8 cellular contexts compared by ENCODE assay signal in genomic region chr15:84633311-84634227, GRCh38. TPM values are rescaled to one million over a fixed set of nuclear protein-coding genes. Genes with fewer than 3 reads are reported as not detected.
DNase-seq lines count a peak whose midpoint lies in the region; ATAC-seq and TF ChIP-seq lines count a peak whose summit lies in the region.

No MANE protein-coding gene starts in this region.

- no peak for TF ChIP-seq EP300 in gastroesophageal sphincter (IDR thresholded peaks at IDR 0.05)

- POLR2A ChIA-PET in RWPE1 (lab: Yijun Ruan, JAX; ENCODE audit: low non-redundant PET), result no interaction called here

- TF ChIP-seq CTCF in AG10803 (conservative IDR thresholded peaks at IDR 0.05; ENCODE audit: low read length) (no peak), RWPE1 (conservative IDR thresholded peaks at IDR 0.05; ENCODE audit: low read depth) (no peak), gastroesophageal sphincter (IDR thresholded peaks at IDR 0.05) (peak in 1 of 4 experiments; percentile 28), neutrophil (IDR thresholded peaks at IDR 0.05) (no peak)

- TF ChIP-seq POLR2A in gastroesophageal sphincter (IDR thresholded peaks at IDR 0.05), result peak; percentile 20 to 28

- H3K4me1 ChIP-seq in gastroesophageal sphincter, result peaks cover 8 to 55% (median 17%) of the 10 kb centered on the region in 3 donors
- peaks cover 37 to 41% of the 10 kb centered on the region in 2 experiments for H3K4me1 ChIP-seq in neutrophil (ENCODE audit: control insufficient read depth in 1 of 2, insufficient read depth in 1 of 2, low read depth in 1 of 2, low read length in 1 of 2)

- H3K36me3 ChIP-seq in gastroesophageal sphincter (peaks cover 0 to 23% of the 10 kb centered on the region in 2 donors), neutrophil (peaks cover 9% of the 10 kb centered on the region)

- H3K27me3 ChIP-seq in gastroesophageal sphincter (no peaks in the 10 kb centered on the region), neutrophil (no peaks in the 10 kb centered on the region)

- 0% methylated on average over 3 to 10 of the region's 105 CpGs for WGBS in gastroesophageal sphincter (ENCODE audit: low coverage in 1 of 2), 2 donors

- H3K4me3 ChIP-seq in AG10803 (ENCODE audit: low read length) (peak overlapping the region; percentile 80), gastroesophageal sphincter (peak overlapping the region; percentile 52 to 78), neutrophil (ENCODE audit: low read depth in 1 of 2, low read length in 1 of 2) (peak overlapping the region; percentile 72 to 75)

- CTCF ChIA-PET in RWPE1 (lab: Yijun Ruan, JAX), result interaction anchor here (0.6 kb wide), 1 partner anchor 347 kb away, joined by 6 read pairs; no protein-coding TSS in a partner anchor

- DNase-seq in AG10803 (ENCODE audit: low read depth) (peak; percentile 73), RWPE1 (ENCODE audit: low spot score) (peak; percentile 55), superior temporal gyrus (ENCODE audit: extremely low spot score) (peak; percentile 76)
- DNase-seq in activated naive CD4-positive, alpha-beta T cell treated with Interleukin-2 at 50 U/mL for 16 hours, result peak; percentile 77

- H3K9me3 ChIP-seq in gastroesophageal sphincter, result no peaks in the 10 kb centered on the region
- no peaks in the 10 kb centered on the region for H3K9me3 ChIP-seq in neutrophil

- peak overlapping the region; percentile 80 for H3K27ac ChIP-seq in RWPE1
- H3K27ac ChIP-seq in gastroesophageal sphincter, result peak overlapping the region; percentile 60 to 96 (median 94)
- peak overlapping the region; percentile 86 for H3K27ac ChIP-seq in neutrophil

- ATAC-seq in GM19328 (IDR thresholded peaks at IDR 0.05; ENCODE audit: unreplicated experiment), result peak; percentile 40
- ATAC-seq in HG03521 (IDR thresholded peaks at IDR 0.05; ENCODE audit: unreplicated experiment), result peak; percentile 35
- ATAC-seq in gastroesophageal sphincter, result peak; percentile 77

RNA-seq across cellular contexts. Expression of gene WDR73, which starts 20.5 kb away (rescaled TPM):
- 10 to 100 TPM; 12.6 to 43.3 (median 20.2) TPM for total RNA-seq in gastroesophageal sphincter

RNA-seq across cellular contexts. Expression of gene NMB, which starts 24.4 kb away (rescaled TPM):
- 1 to 10 TPM; 2.1 to 4.6 (median 3.9) TPM for total RNA-seq in gastroesophageal sphincter

RNA-seq across cellular contexts. Expression of gene ZSCAN2, which starts 32.8 kb away (rescaled TPM):
- total RNA-seq in gastroesophageal sphincter, result 10 to 100 TPM in 1 of 4 donors, 1 to 10 TPM in 3; 3.5 to 13.8 (median 7.1) TPM

Comparison
In these comparisons a context has a peak if more than half of its experiments do, and no peak if none do; other contexts are left out.
1. Peak in every context shown above with its lines: DNase-seq, ATAC-seq, H3K4me3 ChIP-seq and H3K27ac ChIP-seq.